ENCODE assay signal across 25 cellular contexts in genomic region chr7:69198250-69198649, GRCh38.
"Had no signal": no experiment of that assay in that cellular context is flagged by ENCODE, and none has a peak within 500 bp of the region (broad histone marks: within the 10 kb centered on the region; RNA-seq: fewer than 3 reads in every experiment).

No MANE protein-coding gene starts in this region.

- H3K27ac ChIP-seq: neural progenitor cell, ovary, parathyroid adenoma, psoas muscle, right lobe of liver, sigmoid colon, stomach, thoracic aorta, thyroid gland, tibial nerve, upper lobe of left lung, vagina had no signal

- ATAC-seq: psoas muscle; right cardiac atrium; right lobe of liver; stimulated activated effector memory CD8-positive, alpha-beta T cell treated with anti-CD3 and anti-CD28 coated beads, Interleukin-12 subunit alpha, Interleukin-12 subunit beta, amount 100 ng/mL, for 72 hours had no signal

- H3K79me2 ChIP-seq: parathyroid adenoma had no signal

- H3K4me1 ChIP-seq: neural progenitor cell, psoas muscle, right lobe of liver, stomach, thyroid gland, tibial nerve, upper lobe of left lung, vagina had no signal

- H3K4me2 ChIP-seq: neural progenitor cell had no signal

- H3K36me3 ChIP-seq: neural progenitor cell, ovary, right lobe of liver, sigmoid colon, stomach, thoracic aorta, thyroid gland, tibial nerve, upper lobe of left lung, vagina had no signal

- H3K9ac ChIP-seq: neural progenitor cell, parathyroid adenoma had no signal

- H3K9me3 ChIP-seq: ovary, right lobe of liver, thoracic aorta, thyroid gland, vagina had no signal

- H2AFZ ChIP-seq: neural progenitor cell, parathyroid adenoma had no signal

- FAIRE-seq: small intestine, urothelium cell line had no signal

- DNase-seq: occipital lobe; ovary; posterior cingulate gyrus; psoas muscle; right cardiac atrium; right lobe of liver; sigmoid colon; small intestine; stimulated activated CD4-positive, alpha-beta T cell treated with anti-CD3 and anti-CD28 coated beads, Interleukin-15, amount 100 ng/mL, for 24 hours; stimulated activated CD4-positive, alpha-beta T cell treated with anti-CD3 and anti-CD28 coated beads, Interleukin-2, amount 100 ng/mL, for 24 hours; stimulated activated CD4-positive, alpha-beta T cell treated with anti-CD3 and anti-CD28 coated beads, Interleukin-2, amount 100 ng/mL, for 48 hours; stimulated activated CD4-positive, alpha-beta T cell treated with anti-CD3 and anti-CD28 coated beads, Interleukin-4, amount 100 ng/mL, for 24 hours; stimulated activated naive B cell treated with anti-CD40 and anti-IgM and Interleukin-4, amounts not matched to agents 10 μg/mL and 1 μg/mL and 100 μg/mL, for 72 hours; stimulated activated naive CD4-positive, alpha-beta T cell treated with Interleukin-2 at 50 U/mL for 16 hours; stomach; thyroid gland; trophoblast cell; upper lobe of left lung had no signal

- H3K27me3 ChIP-seq: neural progenitor cell, ovary, right lobe of liver, sigmoid colon, stomach, thyroid gland, tibial nerve, upper lobe of left lung, vagina had no signal

- H3K4me3 ChIP-seq: neural progenitor cell, ovary, psoas muscle, right lobe of liver, sigmoid colon, stomach, thoracic aorta, thyroid gland, tibial nerve, upper lobe of left lung, vagina had no signal
